ENCODE assay signal across 8 cellular contexts in the genomic region with DNA sequence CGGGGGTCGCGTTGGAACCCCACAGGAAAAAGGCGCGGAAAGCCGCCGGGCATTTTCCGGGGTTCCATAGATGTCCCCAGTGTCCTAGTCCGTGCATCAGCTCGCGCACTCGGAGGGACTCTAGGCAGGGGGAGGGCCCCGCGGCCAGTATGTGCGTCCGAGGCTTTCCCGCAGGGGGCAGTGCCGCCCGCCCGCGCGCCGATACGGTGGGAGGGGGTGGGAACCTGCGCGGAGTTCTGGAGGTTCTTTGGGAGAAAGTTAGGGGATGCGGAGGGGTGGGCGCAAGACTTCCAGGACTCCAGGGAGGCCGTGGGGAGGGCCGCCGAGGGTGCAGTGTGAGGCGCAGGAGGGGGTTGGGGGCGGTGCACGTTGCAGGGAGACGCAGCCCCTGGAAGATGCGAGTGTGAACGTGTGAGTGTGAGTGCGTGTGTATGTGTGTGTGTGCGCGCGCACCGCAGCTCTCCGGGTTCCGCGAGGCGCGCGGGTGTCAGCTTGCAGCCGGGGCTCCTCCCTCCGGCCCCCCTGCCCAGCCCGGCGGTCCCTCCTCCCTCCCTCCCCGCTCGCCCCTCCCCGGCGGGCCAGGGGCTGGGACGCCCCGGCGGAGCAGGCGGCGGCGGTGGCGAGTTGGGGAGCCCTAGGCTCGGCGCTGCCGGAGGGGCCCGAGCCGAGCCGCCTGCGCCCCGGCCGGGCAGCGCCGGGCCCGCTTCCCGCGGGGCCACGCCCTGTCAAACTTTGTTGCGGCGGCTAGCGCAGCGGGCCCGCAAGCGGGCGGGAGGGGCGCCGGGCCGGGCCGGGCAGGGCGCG. TPM values are rescaled to one million over a fixed set of nuclear protein-coding genes. Genes with fewer than 3 reads are reported as not detected.
DNase-seq lines count a peak whose midpoint lies in the region; ATAC-seq and TF ChIP-seq lines count a peak whose summit lies in the region.

A gene with protein sequence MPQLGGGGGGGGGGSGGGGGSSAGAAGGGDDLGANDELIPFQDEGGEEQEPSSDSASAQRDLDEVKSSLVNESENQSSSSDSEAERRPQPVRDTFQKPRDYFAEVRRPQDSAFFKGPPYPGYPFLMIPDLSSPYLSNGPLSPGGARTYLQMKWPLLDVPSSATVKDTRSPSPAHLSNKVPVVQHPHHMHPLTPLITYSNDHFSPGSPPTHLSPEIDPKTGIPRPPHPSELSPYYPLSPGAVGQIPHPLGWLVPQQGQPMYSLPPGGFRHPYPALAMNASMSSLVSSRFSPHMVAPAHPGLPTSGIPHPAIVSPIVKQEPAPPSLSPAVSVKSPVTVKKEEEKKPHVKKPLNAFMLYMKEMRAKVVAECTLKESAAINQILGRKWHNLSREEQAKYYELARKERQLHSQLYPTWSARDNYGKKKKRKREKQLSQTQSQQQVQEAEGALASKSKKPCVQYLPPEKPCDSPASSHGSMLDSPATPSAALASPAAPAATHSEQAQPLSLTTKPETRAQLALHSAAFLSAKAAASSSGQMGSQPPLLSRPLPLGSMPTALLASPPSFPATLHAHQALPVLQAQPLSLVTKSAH (plus strand): TSS at position 559 of the 804 bp plus-strand sequence. CDS start 293 bp downstream, outside the sequence.

- peak within 1 kb of the TSS in 1 of 2 experiments; percentile 83 for H3K23ac ChIP-seq in mesenchymal stem cell (ENCODE audit: low read length in 2 of 2)

- peak; percentile 30 for TF ChIP-seq CTCF in GM10266 (IDR thresholded peaks at IDR 0.05; ENCODE audit: control insufficient read depth, insufficient read depth, low read depth, missing control alignments)

- H3K9me3 ChIP-seq in mesenchymal stem cell (ENCODE audit: control insufficient read depth, low read length) = no peaks in the 10 kb centered on the region

- no peaks in the 10 kb centered on the region for H3K36me3 ChIP-seq in mesenchymal stem cell (ENCODE audit: control insufficient read depth in 1 of 2, insufficient read depth in 2 of 2, low read depth in 1 of 2, low read length in 2 of 2)

- H2AK5ac ChIP-seq in mesenchymal stem cell (ENCODE audit: low read length, severe bottlenecking) = no peak within 1 kb of the TSS

- H4K8ac ChIP-seq in mesenchymal stem cell (ENCODE audit: low read length) = peak within 1 kb of the TSS; percentile 78

- peak within 1 kb of the TSS; percentile 97 for H3K4me2 ChIP-seq in mesenchymal stem cell (ENCODE audit: low read length, poor library complexity, severe bottlenecking)

- peaks cover 20% of the 10 kb centered on the region for H3K4me1 ChIP-seq in mesenchymal stem cell (ENCODE audit: control insufficient read depth, insufficient read depth, low read depth, low read length)

- H2AFZ ChIP-seq in mesenchymal stem cell (ENCODE audit: low read depth, low read length) = peak within 1 kb of the TSS; percentile 98

- peak within 1 kb of the TSS; percentile 85 for H3K9ac ChIP-seq in mesenchymal stem cell (ENCODE audit: low read length)

- H3K27me3 Mint-ChIP-seq in activated CD4-positive, alpha-beta memory T cell treated with anti-CD3 and anti-CD28 coated beads, Interleukin-2, amount 10 ng/mL, durations not matched to agents 7 days and 5 days = peaks cover 65% of the 10 kb centered on the region

- peaks cover 10% of the 10 kb centered on the region for H3K4me1 Mint-ChIP-seq in activated CD4-positive, alpha-beta memory T cell treated with anti-CD3 and anti-CD28 coated beads, Interleukin-2, amount 10 ng/mL, durations not matched to agents 7 days and 5 days

- POLR2A ChIA-PET in activated CD4-positive, alpha-beta memory T cell treated with anti-CD3 and anti-CD28 coated beads, Interleukin-2, amount 10 ng/mL, durations not matched to agents 7 days and 5 days (lab: Charles Lee) = no interaction called here

- H3K4ac ChIP-seq in mesenchymal stem cell (ENCODE audit: low read depth in 1 of 2, low read length in 2 of 2) = peak within 1 kb of the TSS; percentile 78 to 83

- H3K4me3 Mint-ChIP-seq in activated CD4-positive, alpha-beta memory T cell treated with anti-CD3 and anti-CD28 coated beads, Interleukin-2, amount 10 ng/mL, durations not matched to agents 7 days and 5 days = peak within 1 kb of the TSS; percentile 59

- H2BK15ac ChIP-seq in mesenchymal stem cell (ENCODE audit: low read depth, poor library complexity, severe bottlenecking) = peak within 1 kb of the TSS; percentile 92

- ATAC-seq in HG03520 (IDR thresholded peaks at IDR 0.05; ENCODE audit: unreplicated experiment) = no peak

- H3K27ac ChIP-seq in epithelial cell of prostate = peak within 1 kb of the TSS; percentile 32
- H3K27ac ChIP-seq in mesenchymal stem cell (ENCODE audit: low read length, poor library complexity, severe bottlenecking) = no peak within 1 kb of the TSS
- no peak within 1 kb of the TSS for H3K27ac ChIP-seq in substantia nigra (ENCODE audit: low read depth, low read length, poor library complexity, severe bottlenecking)

- no peaks in the 10 kb centered on the region for H3K9me3 Mint-ChIP-seq in activated CD4-positive, alpha-beta memory T cell treated with anti-CD3 and anti-CD28 coated beads, Interleukin-2, amount 10 ng/mL, durations not matched to agents 7 days and 5 days

- WGBS in mesenchymal stem cell = 1% methylated on average over 26 of the region's 91 CpGs

- CTCF ChIA-PET in activated CD4-positive, alpha-beta memory T cell treated with anti-CD3 and anti-CD28 coated beads, Interleukin-2, amount 10 ng/mL, durations not matched to agents 7 days and 5 days (lab: Charles Lee) = interaction anchor here (0.7 to 0.9 kb wide), 2 partner anchors 95 to 168 kb away, joined by 3 read pairs; no protein-coding TSS in a partner anchor

- H3K27ac Mint-ChIP-seq in activated CD4-positive, alpha-beta memory T cell treated with anti-CD3 and anti-CD28 coated beads, Interleukin-2, amount 10 ng/mL, durations not matched to agents 7 days and 5 days = no peak within 1 kb of the TSS

- peak within 1 kb of the TSS; percentile 84 to 89 for H3K4me3 ChIP-seq in mesenchymal stem cell (ENCODE audit: insufficient read depth in 1 of 2, low read depth in 1 of 2, low read length in 2 of 2)

- H2BK12ac ChIP-seq in mesenchymal stem cell (ENCODE audit: low read length in 2 of 2) = peak within 1 kb of the TSS in 1 of 2 experiments; percentile 96

- no peak within 1 kb of the TSS for H2BK5ac ChIP-seq in mesenchymal stem cell (ENCODE audit: low read depth, low read length, poor library complexity, severe bottlenecking)

- peak within 1 kb of the TSS; percentile 63 to 85 for H3K18ac ChIP-seq in mesenchymal stem cell (ENCODE audit: low read depth in 1 of 2, low read length in 2 of 2)

- peaks cover 0 to 7% of the 10 kb centered on the region in 2 experiments for H3K27me3 ChIP-seq in mesenchymal stem cell (ENCODE audit: control insufficient read depth in 1 of 2, insufficient read depth in 1 of 2, low read length in 2 of 2)

- peaks cover 10% of the 10 kb centered on the region for H3K79me1 ChIP-seq in mesenchymal stem cell (replicated peaks; ENCODE audit: low read length, poor library complexity, severe bottlenecking)

- peak within 1 kb of the TSS in 1 of 2 experiments; percentile 79 for H3K14ac ChIP-seq in mesenchymal stem cell (ENCODE audit: low read length in 2 of 2)

- peak within 1 kb of the TSS; percentile 72 for H4K91ac ChIP-seq in mesenchymal stem cell (ENCODE audit: low read length)

- H3K36me3 Mint-ChIP-seq in activated CD4-positive, alpha-beta memory T cell treated with anti-CD3 and anti-CD28 coated beads, Interleukin-2, amount 10 ng/mL, durations not matched to agents 7 days and 5 days (ENCODE audit: low read depth) = no peaks in the 10 kb centered on the region

- DNase-seq in 8988T (peak; percentile 98), GM10266 (ENCODE audit: extremely low spot score) (peak; percentile 59), NCI-H1092 (lab: John Stamatoyannopoulos, UW) (peak; percentile 19), epithelial cell of prostate (ENCODE audit: low read depth, low spot score) (no peak), mesenchymal stem cell (peak; percentile 92), substantia nigra (lab: John Stamatoyannopoulos, UW) (peak in 43 of 49 donors; percentile 6 to 72 (median 45))
- peak; percentile 40 for DNase-seq in activated CD4-positive, alpha-beta memory T cell treated with anti-CD3 and anti-CD28 coated beads, Interleukin-2, amount 10 ng/mL, durations not matched to agents 7 days and 5 days

- H2BK120ac ChIP-seq in mesenchymal stem cell (ENCODE audit: low read depth, low read length) = peak within 1 kb of the TSS; percentile 21

RNA-seq across cellular contexts. Expression of the gene that starts here (rescaled TPM):
- total RNA-seq in activated CD4-positive, alpha-beta memory T cell treated with anti-CD3 and anti-CD28 coated beads, Interleukin-2, amount 10 ng/mL, durations not matched to agents 7 days and 5 days = under 1 TPM in 1 of 2 experiments, not detected in 1; 0.08 TPM
- polyA plus RNA-seq in mesenchymal stem cell (2013, experiment 1 of 2) = 18.8 TPM
- polyA plus RNA-seq in mesenchymal stem cell (2013, experiment 2 of 2) = 18.2 TPM

Comparison
In these comparisons a context has a peak if more than half of its experiments do, and no peak if none do; other contexts are left out.
1. Peak in DNase-seq in activated CD4-positive, alpha-beta memory T cell treated with anti-CD3 and anti-CD28 coated beads, Interleukin-2, amount 10 ng/mL, durations not matched to agents 7 days and 5 days; RNA of the gene not detected or under 1 TPM.